ENCODE assay signal across 13 cellular contexts in genomic region chr4:13430834-13431568, GRCh38. TPM values are rescaled to one million over a fixed set of nuclear protein-coding genes. Genes with fewer than 3 reads are reported as not detected.
A peak's percentile ranks its signal among the peaks of the same experiment; 100 is the strongest.
DNase-seq lines count a peak whose midpoint lies in the region; ATAC-seq and TF ChIP-seq lines count a peak whose summit lies in the region.
"Had no signal": no experiment of that assay in that cellular context is flagged by ENCODE, and none has a peak within 500 bp of the region (broad histone marks: within the 10 kb centered on the region; RNA-seq: fewer than 3 reads in every experiment).

No MANE protein-coding gene starts in this region.

- no peaks in the 10 kb centered on the region for H3K4me1 ChIP-seq in NT2/D1 (ENCODE audit: insufficient read depth, insufficient read length)
- H3K4me1 ChIP-seq: ascending aorta had no signal

- H3K9me3 ChIP-seq in NT2/D1 (ENCODE audit: insufficient read depth, low read length): no peaks in the 10 kb centered on the region

- no peaks in the 10 kb centered on the region for H3K9me3 Mint-ChIP-seq in stimulated activated effector memory CD8-positive, alpha-beta T cell treated with anti-CD3 and anti-CD28 coated beads, Interleukin-12 subunit alpha, Interleukin-12 subunit beta, amount 100 ng/mL, for 72 hours

- no peak overlapping the region for H3K9ac ChIP-seq in NT2/D1 (ENCODE audit: insufficient read length, low read depth)

- no peaks in the 10 kb centered on the region for H3K36me3 Mint-ChIP-seq in stimulated activated effector memory CD8-positive, alpha-beta T cell treated with anti-CD3 and anti-CD28 coated beads, Interleukin-12 subunit alpha, Interleukin-12 subunit beta, amount 100 ng/mL, for 72 hours

- ATAC-seq in stimulated activated effector memory CD8-positive, alpha-beta T cell treated with anti-CD3 and anti-CD28 coated beads, Interleukin-12 subunit alpha, Interleukin-12 subunit beta, amount 100 ng/mL, for 72 hours: no peak
- no peak for ATAC-seq in HG03442 (IDR thresholded peaks at IDR 0.05; ENCODE audit: unreplicated experiment)

- H3K27me3 ChIP-seq in NT2/D1 (ENCODE audit: insufficient read depth, insufficient read length): no peaks in the 10 kb centered on the region
- H3K27me3 ChIP-seq: ascending aorta had no signal

- H3K4me3 ChIP-seq in NT2/D1 (ENCODE audit: insufficient read length, low read depth) (no peak overlapping the region), epithelial cell of proximal tubule (ENCODE audit: low read depth, low read length) (no peak overlapping the region)
- H3K4me3 ChIP-seq: ascending aorta had no signal

- peak overlapping the region; percentile 27 for H3K27ac Mint-ChIP-seq in stimulated activated effector memory CD8-positive, alpha-beta T cell treated with anti-CD3 and anti-CD28 coated beads, Interleukin-12 subunit alpha, Interleukin-12 subunit beta, amount 100 ng/mL, for 72 hours
- H3K27ac Mint-ChIP-seq: IgD-negative memory B cell, memory B cell had no signal

- DNase-seq in SKM-1 (lab: John Stamatoyannopoulos, UW; ENCODE audit: unreplicated experiment) (peak; percentile 14), SKM-1 treated with dmso at 0.1 percent for 144 hours (lab: John Stamatoyannopoulos, UW; ENCODE audit: unreplicated experiment) (no peak), NT2/D1 (ENCODE audit: low read depth, low spot score) (peak; percentile 5), epithelial cell of proximal tubule (ENCODE audit: low read depth) (no peak), NCI-H526 treated with DMSO at 0.1 percent for 48 hours (lab: John Stamatoyannopoulos, UW) (no peak), HCEC 1CT (no peak)
- DNase-seq in stimulated activated effector memory CD8-positive, alpha-beta T cell treated with anti-CD3 and anti-CD28 coated beads, Interleukin-12 subunit alpha, Interleukin-12 subunit beta, amount 100 ng/mL, for 72 hours (ENCODE audit: low spot score in 2 of 2): no peak
- DNase-seq: activated CD8-positive, alpha-beta memory T cell treated with anti-CD3 and anti-CD28 coated beads, Interleukin-2, amount 50 U/mL, for 4 hours; foreskin fibroblast had no signal

- H3K36me3 ChIP-seq in NT2/D1 (ENCODE audit: insufficient read depth, insufficient read length, low read length): no peaks in the 10 kb centered on the region

- H3K4me3 Mint-ChIP-seq in stimulated activated effector memory CD8-positive, alpha-beta T cell treated with anti-CD3 and anti-CD28 coated beads, Interleukin-12 subunit alpha, Interleukin-12 subunit beta, amount 100 ng/mL, for 72 hours: no peak overlapping the region
- H3K4me3 Mint-ChIP-seq: IgD-negative memory B cell, memory B cell had no signal

- H3K4me1 Mint-ChIP-seq in stimulated activated effector memory CD8-positive, alpha-beta T cell treated with anti-CD3 and anti-CD28 coated beads, Interleukin-12 subunit alpha, Interleukin-12 subunit beta, amount 100 ng/mL, for 72 hours: peaks cover 65% of the 10 kb centered on the region

- TF ChIP-seq CTCF in epithelial cell of proximal tubule (conservative IDR thresholded peaks at IDR 0.05; ENCODE audit: low read depth, low read length): peak; percentile 51

RNA-seq across cellular contexts. Expression of gene RAB28, which starts 53.1 kb away (rescaled TPM):
- 16.0 and 16.7 TPM in 2 replicates for total RNA-seq in epithelial cell of proximal tubule

Comparison
In these comparisons a context has a peak if more than half of its experiments do, and no peak if none do; other contexts are left out.
1. DNase-seq: peak in SKM-1 (single experiment) and NT2/D1 (single experiment); none in SKM-1 treated with dmso at 0.1 percent for 144 hours (single experiment), epithelial cell of proximal tubule (single experiment), stimulated activated effector memory CD8-positive, alpha-beta T cell treated with anti-CD3 and anti-CD28 coated beads, Interleukin-12 subunit alpha, Interleukin-12 subunit beta, amount 100 ng/mL, for 72 hours (0 of 2), NCI-H526 treated with DMSO at 0.1 percent for 48 hours (single experiment) and HCEC 1CT (single experiment).